Comparison of ENCODE assay signal across 8 cellular contexts in genomic region chr1:102840741-102841140, GRCh38.
"Had no signal": no experiment of that assay in that cellular context is flagged by ENCODE, and none has a peak within 500 bp of the region (broad histone marks: within the 10 kb centered on the region; RNA-seq: fewer than 3 reads in every experiment).

No MANE protein-coding gene starts in this region.

- H3K27me3 Mint-ChIP-seq: IgD-negative memory B cell had no signal

- ATAC-seq: HepG2, K562 had no signal

- H3K27ac ChIP-seq: HL-60, KMS-11 had no signal

- H3K27ac Mint-ChIP-seq: IgD-negative memory B cell had no signal

- H3K36me3 Mint-ChIP-seq: IgD-negative memory B cell had no signal

- H3K4me2 ChIP-seq: KMS-11 had no signal

- H3K4me1 Mint-ChIP-seq: IgD-negative memory B cell had no signal

- H3K4me3 ChIP-seq: K562 had no signal

- H3K9ac ChIP-seq: KMS-11 had no signal

- DNase-seq: IMR-90, KBM-7, KG1 had no signal

- H3K4me3 Mint-ChIP-seq: IgD-negative memory B cell had no signal
